ENCODE assay signal across 8 cellular contexts in genomic region chr13:20566917-20567755, GRCh38. TPM values are rescaled to one million over a fixed set of nuclear protein-coding genes. Genes with fewer than 3 reads are reported as not detected.
DNase-seq lines count a peak whose midpoint lies in the region; ATAC-seq, FAIRE-seq and TF ChIP-seq lines count a peak whose summit lies in the region.

IFT88 (plus strand) TSS chr13:20567157; CDS start chr13:20574386, 7,229 bp downstream.

- TF ChIP-seq CTCF in C4-2B (conservative IDR thresholded peaks at IDR 0.05): no peak
- TF ChIP-seq CTCF in HepG2 (CRISPR knock-in tag; IDR thresholded peaks at IDR 0.05): no peak; the same call in 1 of the 2 replicates

- in situ Hi-C loops in HepG2 (cut with HindIII; ENCODE audit: extremely low pct_ligation_motif_present, low pct_unique_long_range_greater_than_20kb): no loop called here

- no peaks in the 10 kb centered on the region for H4K20me1 ChIP-seq in HepG2 (ENCODE audit: insufficient read depth, low read length)

- no peaks in the 10 kb centered on the region for H3K36me3 ChIP-seq in HepG2 (replicated peaks in 1 of 2; ENCODE audit: control insufficient read depth in 1 of 2, insufficient read depth in 2 of 2, low read length in 2 of 2)

- CTCF ChIA-PET in HepG2 (lab: Yijun Ruan, JAX; ENCODE audit: low intra/inter-chr PET ratio, low total read pairs): no interaction called here

- H3K4me2 ChIP-seq in HepG2 (ENCODE audit: low read depth, low read length): peak within 1 kb of the TSS; percentile 83

- no peaks in the 10 kb centered on the region for H3K27me3 ChIP-seq in HepG2 (ENCODE audit: control insufficient read depth in 1 of 2, insufficient read depth in 2 of 2, low read length in 2 of 2)

- peak within 1 kb of the TSS; percentile 96 for H3K27ac Mint-ChIP-seq in dendritic cell treated with granulocyte-macrophage colony-stimulating factor and Interleukin-4, amounts not matched to agents 40 ng/mL and 50 ng/mL, for 4 days

- peak; percentile 78 for ATAC-seq in GM19351 (IDR thresholded peaks at IDR 0.05; ENCODE audit: unreplicated experiment)
- ATAC-seq in HG03469 (IDR thresholded peaks at IDR 0.05; ENCODE audit: unreplicated experiment): peak; percentile 68
- ATAC-seq in HepG2: peak; percentile 93

- DNase-seq in NCI-H69 (lab: John Stamatoyannopoulos, UW): peak; percentile 90
- DNase-seq in activated CD4-positive, alpha-beta T cell treated with anti-CD3 and anti-CD28 coated beads, Interleukin-2, amount 50 U/mL, for 24 hours (ENCODE audit: low read depth in 1 of 2, low spot score in 1 of 2): peak; percentile 48 to 72
- DNase-seq in HepG2 (ENCODE audit: low spot score): peak; percentile 81
- peak; percentile 74 for DNase-seq in stimulated activated CD4-positive, alpha-beta T cell treated with anti-CD3 and anti-CD28 coated beads, Interleukin-2, amount 100 ng/mL, for 4 hours (ENCODE audit: low read depth)

- H3K4me1 Mint-ChIP-seq in dendritic cell treated with granulocyte-macrophage colony-stimulating factor and Interleukin-4, amounts not matched to agents 40 ng/mL and 50 ng/mL, for 4 days (ENCODE audit: low read depth): peaks cover 16% of the 10 kb centered on the region

- H2AFZ ChIP-seq in HepG2 (ENCODE audit: low read length): peak within 1 kb of the TSS; percentile 50

- H3K4me1 ChIP-seq in HepG2 (ENCODE audit: insufficient read depth, low read length): peaks cover 24% of the 10 kb centered on the region

- FAIRE-seq in HepG2 (lab: Jason Lieb, UNC): no peak

- peak within 1 kb of the TSS; percentile 65 to 74 (median 72) for H3K4me3 ChIP-seq in HepG2 (replicated peaks in 1 of 3; ENCODE audit: insufficient read depth in 1 of 3, low read depth in 2 of 3, low read length in 3 of 3)

- peak within 1 kb of the TSS; percentile 82 for H3K9ac ChIP-seq in HepG2 (ENCODE audit: insufficient read depth, low read depth, low read length)

- peaks cover 14% of the 10 kb centered on the region for H3K9me3 Mint-ChIP-seq in dendritic cell treated with granulocyte-macrophage colony-stimulating factor and Interleukin-4, amounts not matched to agents 40 ng/mL and 50 ng/mL, for 4 days

- BruUV-seq in HepG2 (replicated peaks; lab: Mats Ljungman, UMichigan): no TSS peak

- TF ChIP-seq RAD21 in HepG2 (CRISPR knock-in tag; IDR thresholded peaks at IDR 0.05): peak; percentile 67

- intact Hi-C loops in dendritic cell treated with granulocyte-macrophage colony-stimulating factor and Interleukin-4, amounts not matched to agents 40 ng/mL and 50 ng/mL, for 4 days (cut with micrococcal nuclease): loop anchor here (2.0 to 5.0 kb wide), 4 partner anchors 40 to 390 kb away; partner anchors contain the start of gene EEF1AKMT1
- intact Hi-C loops in HepG2 (cut with micrococcal nuclease; ENCODE audit: unreplicated experiment): loop anchor here (1.0 to 2.0 kb wide), 3 partner anchors 8 to 70 kb away; no protein-coding TSS in a partner anchor

- WGBS in HepG2 (ENCODE audit: low lambda C conversion rate): 1% methylated on average over 21 of the region's 72 CpGs

- POLR2A ChIA-PET in HepG2 (lab: Yijun Ruan, JAX): interaction anchor here (1.1 to 2.9 kb wide), 5 partner anchors 11 to 45 kb away, joined by 3 to 11 read pairs (median 4); partner anchors contain the start of gene CRYL1

- peak; percentile 59 to 84; a peak in 3 of 4 replicates for TF ChIP-seq POLR2A in HepG2 (IDR thresholded peaks at IDR 0.05; ENCODE audit: insufficient read depth in 1 of 2, low read depth in 2 of 2, low read length in 2 of 2)

- H3K36me3 Mint-ChIP-seq in dendritic cell treated with granulocyte-macrophage colony-stimulating factor and Interleukin-4, amounts not matched to agents 40 ng/mL and 50 ng/mL, for 4 days (ENCODE audit: low read depth): peaks cover 23% of the 10 kb centered on the region

- H3K27me3 Mint-ChIP-seq in dendritic cell treated with granulocyte-macrophage colony-stimulating factor and Interleukin-4, amounts not matched to agents 40 ng/mL and 50 ng/mL, for 4 days: peaks cover 6% of the 10 kb centered on the region

- TF ChIP-seq EP300 in HepG2 (IDR thresholded peaks at IDR 0.05; ENCODE audit: low read depth in 2 of 2, low read length in 2 of 2) (0 out of 4 replicates have a peak, but pooled peaks of 1 of the 2 experiments have one; percentile 20), HepG2 (CRISPR knock-in tag; IDR thresholded peaks at IDR 0.05; ENCODE audit: borderline replicate concordance) (no peak)

- H3K27ac ChIP-seq in C4-2B (peak within 1 kb of the TSS; percentile 94), HepG2 (ENCODE audit: extremely low read length, insufficient read depth, low read length) (peak within 1 kb of the TSS; percentile 93)

- peaks cover 5% of the 10 kb centered on the region for H3K79me2 ChIP-seq in HepG2 (ENCODE audit: insufficient read depth, low read length)

- peaks cover 8% of the 10 kb centered on the region; the same call in 1 of the 2 replicates for H3K9me3 ChIP-seq in HepG2 (ENCODE audit: low read length)

- peak within 1 kb of the TSS; percentile 91 for H3K4me3 Mint-ChIP-seq in dendritic cell treated with granulocyte-macrophage colony-stimulating factor and Interleukin-4, amounts not matched to agents 40 ng/mL and 50 ng/mL, for 4 days

TF ChIP-seq in HepG2, 621 proteins besides CTCF, POLR2A, EP300 and RAD21 (continues in another document):
- no peak for TF ChIP-seq TIGD3 (CRISPR knock-in tag; IDR thresholded peaks at IDR 0.05; ENCODE audit: borderline replicate concordance)
- TF ChIP-seq SPEN (CRISPR knock-in tag; IDR thresholded peaks at IDR 0.05; ENCODE audit: low read depth): peak; percentile 85
- no peak for TF ChIP-seq ZBTB3 (CRISPR knock-in tag; IDR thresholded peaks at IDR 0.05; ENCODE audit: borderline replicate concordance, low read depth)
- TF ChIP-seq ZNF644 (CRISPR knock-in tag; IDR thresholded peaks at IDR 0.05; ENCODE audit: low read depth): no peak
- no peak for TF ChIP-seq HNRNPH1 (optimal IDR thresholded peaks at IDR 0.05; ENCODE audit: low read depth, low read length)
- no peak for TF ChIP-seq ZNF382 (CRISPR knock-in tag; IDR thresholded peaks at IDR 0.05; ENCODE audit: borderline replicate concordance)
- no peak for TF ChIP-seq CBX2 (IDR thresholded peaks at IDR 0.05; ENCODE audit: low read depth, low read length)
- no peak for TF ChIP-seq CBX2 (CRISPR knock-in tag; IDR thresholded peaks at IDR 0.05; ENCODE audit: low read depth)
- peak; percentile 70 for TF ChIP-seq ZNF501 (CRISPR knock-in tag; IDR thresholded peaks at IDR 0.05)
- TF ChIP-seq ZSCAN5A (CRISPR knock-in tag; IDR thresholded peaks at IDR 0.05; ENCODE audit: borderline replicate concordance): no peak
- TF ChIP-seq ZNF782 (CRISPR knock-in tag; IDR thresholded peaks at IDR 0.05; ENCODE audit: borderline replicate concordance): peak; percentile 53
- no peak for TF ChIP-seq NR1H2 (CRISPR knock-in tag; IDR thresholded peaks at IDR 0.05; ENCODE audit: borderline replicate concordance, low read depth)

RNA-seq across cellular contexts. Expression of gene IFT88, which starts in this region (rescaled TPM):
- 19.8 and 19.9 TPM in 2 replicates for total RNA-seq in HepG2 (2016; rRNA removed; fragmentation: Illumina TruSeq; extraction: Trizol)
- total RNA-seq in HepG2 (2016; cell fraction: cytosol; rRNA removed; fragmentation: Illumina TruSeq; extraction: Trizol; ENCODE audit: low read depth): 5.2 and 6.4 TPM in 2 replicates
- 20.7 and 21.4 TPM in 2 replicates for total RNA-seq in HepG2 (2016; cell fraction: insoluble cytoplasmic fraction; rRNA removed; fragmentation: Illumina TruSeq; extraction: Trizol)
- total RNA-seq in HepG2 (2016; cell fraction: membrane; rRNA removed; fragmentation: Illumina TruSeq; extraction: Trizol): 8.4 and 9.9 TPM in 2 replicates
- 28.4 and 39.1 TPM in 2 replicates for total RNA-seq in HepG2 (2016; cell fraction: nucleus; rRNA removed; fragmentation: Illumina TruSeq; extraction: Trizol)
- 6.6 and 8.4 TPM in 2 replicates for polyA plus RNA-seq in HepG2 (2011; rRNA removed)
- polyA plus RNA-seq in HepG2 (2011; cell fraction: cytosol; rRNA removed): 1.8 and 2.9 TPM in 2 replicates
- polyA plus RNA-seq in HepG2 (2011; cell fraction: nucleus; rRNA removed): 11.1 and 11.3 TPM in 2 replicates
- polyA plus RNA-seq in HepG2 (2012): 7.1 and 9.3 TPM in 2 replicates
- polyA plus RNA-seq in HepG2 (2016; cell fraction: cytosol; fragmentation: Illumina TruSeq; extraction: Trizol; ENCODE audit: low read depth): 1.1 and 1.6 TPM in 2 replicates
- 15.8 and 15.9 TPM in 2 replicates for polyA plus RNA-seq in HepG2 (2016; cell fraction: insoluble cytoplasmic fraction; fragmentation: Illumina TruSeq; extraction: Trizol; ENCODE audit: low read depth)
- 2.2 and 3.1 TPM in 2 replicates for polyA plus RNA-seq in HepG2 (2016; cell fraction: membrane; fragmentation: Illumina TruSeq; extraction: Trizol; ENCODE audit: low read depth)
- 34.3 and 34.9 TPM in 2 replicates for polyA plus RNA-seq in HepG2 (2016; cell fraction: nucleus; fragmentation: Illumina TruSeq; extraction: Trizol; ENCODE audit: insufficient read depth, low read depth)
- 1.8 and 5.7 TPM in 2 replicates for polyA minus RNA-seq in HepG2 (2011; rRNA and poly(A)+ RNA removed; ENCODE audit: low replicate concordance)
- polyA minus RNA-seq in HepG2 (2011; cell fraction: cytosol; rRNA and poly(A)+ RNA removed): 4.7 and 6.0 TPM in 2 replicates
- polyA minus RNA-seq in HepG2 (2011; cell fraction: nucleus; rRNA and poly(A)+ RNA removed): 54.7 and 55.0 TPM in 2 replicates

Comparison
In these comparisons a context has a peak if more than half of its experiments do, and no peak if none do; other contexts are left out.
1. Peak in every context shown above with its lines: DNase-seq, ATAC-seq, H3K4me3 ChIP-seq and H3K27ac ChIP-seq.